In genomic region chr4:10554694-10555093, GRCh38 we compare ENCODE assay signal across 8 cellular contexts.
DNase-seq lines count a peak whose midpoint lies in the region; ATAC-seq, FAIRE-seq and TF ChIP-seq lines count a peak whose summit lies in the region.

No MANE protein-coding gene starts in this region.

- H3K23ac ChIP-seq in H1 (ENCODE audit: insufficient read length): no peak overlapping the region
- H3K23ac ChIP-seq in mesenchymal stem cell (ENCODE audit: low read length in 2 of 2): no peak overlapping the region

- peak; percentile 72 for ATAC-seq in GM18508 (IDR thresholded peaks at IDR 0.05; ENCODE audit: insufficient read depth, unreplicated experiment)
- peak; percentile 92 for ATAC-seq in HG03097 (IDR thresholded peaks at IDR 0.05; ENCODE audit: low FRiP score, unreplicated experiment)

- H3K4me1 ChIP-seq in H1 (replicated peaks in 1 of 4; ENCODE audit: control insufficient read depth in 3 of 4, insufficient read depth in 4 of 4, low read length in 3 of 4): no peaks in the 10 kb centered on the region
- no peaks in the 10 kb centered on the region for H3K4me1 ChIP-seq in mesenchymal stem cell (ENCODE audit: control insufficient read depth, insufficient read depth, low read depth, low read length)

- H2BK20ac ChIP-seq in H1 (ENCODE audit: low read length): no peak overlapping the region

- H3K18ac ChIP-seq in H1 (ENCODE audit: extremely low read depth, low read length): no peak overlapping the region
- no peak overlapping the region for H3K18ac ChIP-seq in mesenchymal stem cell (ENCODE audit: low read depth in 1 of 2, low read length in 2 of 2)

- H3K36me3 ChIP-seq in H1 (ENCODE audit: control insufficient read depth in 2 of 4, insufficient read depth in 4 of 4, low read length in 3 of 4) (no peaks in the 10 kb centered on the region), mesenchymal stem cell (ENCODE audit: control insufficient read depth in 1 of 2, insufficient read depth in 2 of 2, low read depth in 1 of 2, low read length in 2 of 2) (no peaks in the 10 kb centered on the region)

- FAIRE-seq in H1 (lab: Jason Lieb, UNC): peak; percentile 87

- H4K8ac ChIP-seq in H1 (ENCODE audit: extremely low read depth, insufficient read depth, low read length): no peak overlapping the region
- no peak overlapping the region for H4K8ac ChIP-seq in mesenchymal stem cell (ENCODE audit: low read length)

- CTCF ChIA-PET in H1 (lab: Charles Lee; ENCODE audit: partially characterized antibody): interaction anchor here (0.6 to 7.6 kb wide), 13 partner anchors 9 to 1121 kb away, joined by 3 to 57 read pairs (median 4); no protein-coding TSS in a partner anchor

- H3K23me2 ChIP-seq in H1 (ENCODE audit: low read depth, low read length): no peaks in the 10 kb centered on the region

- H4K91ac ChIP-seq in H1 (replicated peaks; ENCODE audit: insufficient read length, low read length) (no peak overlapping the region), mesenchymal stem cell (ENCODE audit: low read length) (no peak overlapping the region)

- H3K27me3 ChIP-seq in H1 (replicated peaks in 1 of 4; ENCODE audit: control insufficient read depth in 3 of 4, extremely low read depth in 1 of 4, insufficient read depth in 3 of 4, low read length in 3 of 4) (no peaks in the 10 kb centered on the region), mesenchymal stem cell (ENCODE audit: control insufficient read depth in 1 of 2, insufficient read depth in 1 of 2, low read length in 2 of 2) (peaks cover 4 to 13% of the 10 kb centered on the region in 2 experiments)

- no peak for TF ChIP-seq EP300 in H1 (IDR thresholded peaks at IDR 0.05; ENCODE audit: borderline replicate concordance in 1 of 2, low read depth in 2 of 2, low read length in 2 of 2)

- 41% methylated on average over 6 of the region's 6 CpGs; no CpG with 5 or more reads in 1 of the 2 experiments for WGBS in H1 (ENCODE audit: extremely low coverage in 1 of 2, insufficient coverage in 1 of 2, insufficient read length in 1 of 2, insufficient replicate concordance in 2 of 2, low coverage in 1 of 2, low lambda C conversion rate in 2 of 2, missing lambda C conversion rate in 1 of 2), 2 experiments
- WGBS in mesenchymal stem cell: 83% methylated on average over 1 of the region's 6 CpGs

- peak; percentile 45 for DNase-seq in AG08396 (ENCODE audit: low spot score)
- peak; percentile 73 for DNase-seq in NCI-H2196 (lab: John Stamatoyannopoulos, UW; ENCODE audit: unreplicated experiment)
- DNase-seq in activated CD4-positive, CD25-positive, alpha-beta regulatory T cell treated with anti-CD3 and anti-CD28 coated beads, Interleukin-2, amount 50 U/mL, for 72 hours: peak; percentile 46
- peak in 1 of 2 experiments; percentile 77 for DNase-seq in H1 (ENCODE audit: low read depth in 1 of 2, low spot score in 2 of 2)
- peak; percentile 71 for DNase-seq in mesenchymal stem cell
- DNase-seq in superior temporal gyrus (ENCODE audit: extremely low spot score): peak; percentile 91

- H4K20me1 ChIP-seq in H1 (replicated peaks in 1 of 2; ENCODE audit: control insufficient read depth in 1 of 2, insufficient read depth in 2 of 2, low read length in 2 of 2): no peaks in the 10 kb centered on the region

- H2BK12ac ChIP-seq in H1 (ENCODE audit: low read depth, low read length): no peak overlapping the region
- no peak overlapping the region for H2BK12ac ChIP-seq in mesenchymal stem cell (ENCODE audit: low read length in 2 of 2)

- POLR2A ChIA-PET in H1 (lab: Charles Lee; ENCODE audit: partially characterized antibody): no interaction called here

- H3K4me2 ChIP-seq in H1 (ENCODE audit: insufficient read depth in 1 of 2, low read depth in 2 of 2, low read length in 2 of 2) (no peak overlapping the region), mesenchymal stem cell (ENCODE audit: low read length, poor library complexity, severe bottlenecking) (peak overlapping the region; percentile 28)

- peak; percentile 85 to 86 for TF ChIP-seq RAD21 in H1 (IDR thresholded peaks at IDR 0.05 in 1 of 2, conservative IDR thresholded peaks at IDR 0.05 in 1 of 2; ENCODE audit: low read depth in 2 of 2, low read length in 2 of 2)

- H3K56ac ChIP-seq in H1 (replicated peaks; ENCODE audit: insufficient read length, low read depth, low read length): no peak overlapping the region

- peak in 2 of 3 experiments; percentile 59 to 75; a peak in 3 of 4 replicates for TF ChIP-seq CTCF in H1 (IDR thresholded peaks at IDR 0.05; ENCODE audit: control extremely low read depth in 1 of 3, insufficient read depth in 1 of 3, low read depth in 1 of 3, low read length in 3 of 3)

- H3K14ac ChIP-seq in H1 (ENCODE audit: insufficient read length) (no peak overlapping the region), mesenchymal stem cell (ENCODE audit: low read length in 2 of 2) (no peak overlapping the region)

- H3K79me1 ChIP-seq in H1 (ENCODE audit: low read depth, low read length) (no peaks in the 10 kb centered on the region), mesenchymal stem cell (replicated peaks; ENCODE audit: low read length, poor library complexity, severe bottlenecking) (no peaks in the 10 kb centered on the region)

- H2AK5ac ChIP-seq in H1 (ENCODE audit: low read depth, low read length) (no peak overlapping the region), mesenchymal stem cell (ENCODE audit: low read length, severe bottlenecking) (no peak overlapping the region)

- no peak overlapping the region for H4K5ac ChIP-seq in H1 (ENCODE audit: insufficient read length, low read depth, low read length)

- TF ChIP-seq POLR2A in H1 (IDR thresholded peaks at IDR 0.05; ENCODE audit: control extremely low read depth in 1 of 2, low read depth in 2 of 2, low read length in 2 of 2): no peak

- H3K9ac ChIP-seq in H1 (replicated peaks in 1 of 4; ENCODE audit: extremely low read depth in 1 of 4, low read depth in 3 of 4, low read length in 3 of 4) (no peak overlapping the region), mesenchymal stem cell (ENCODE audit: low read length) (peak overlapping the region; percentile 16)

- H3K27ac ChIP-seq in H1 (ENCODE audit: low read depth, low read length) (no peak overlapping the region), mesenchymal stem cell (ENCODE audit: low read length, poor library complexity, severe bottlenecking) (no peak overlapping the region)

- H2BK15ac ChIP-seq in H1 (ENCODE audit: low read length) (no peak overlapping the region), mesenchymal stem cell (ENCODE audit: low read depth, poor library complexity, severe bottlenecking) (no peak overlapping the region)

- H2AFZ ChIP-seq in H1 (ENCODE audit: low read length) (no peak overlapping the region), mesenchymal stem cell (ENCODE audit: low read depth, low read length) (no peak overlapping the region)

- H3K4me3 ChIP-seq in H1 (ENCODE audit: extremely low read depth in 1 of 4, insufficient read depth in 2 of 4, low read depth in 3 of 4, low read length in 4 of 4) (no peak overlapping the region), mesenchymal stem cell (ENCODE audit: insufficient read depth in 1 of 2, low read depth in 1 of 2, low read length in 2 of 2) (no peak overlapping the region)

- no peaks in the 10 kb centered on the region for H3K9me3 ChIP-seq in H1 (ENCODE audit: insufficient read depth in 2 of 2, low read depth in 1 of 2, low read length in 1 of 2)
- no peaks in the 10 kb centered on the region for H3K9me3 ChIP-seq in mesenchymal stem cell (ENCODE audit: control insufficient read depth, low read length)

- H2BK5ac ChIP-seq in H1 (ENCODE audit: low read depth, low read length) (no peak overlapping the region), mesenchymal stem cell (ENCODE audit: low read depth, low read length, poor library complexity, severe bottlenecking) (no peak overlapping the region)

- H2BK120ac ChIP-seq in H1 (replicated peaks; ENCODE audit: low read depth, low read length) (no peak overlapping the region), mesenchymal stem cell (ENCODE audit: low read depth, low read length) (no peak overlapping the region)

- H3K4ac ChIP-seq in H1 (replicated peaks; ENCODE audit: insufficient read length, low read depth, low read length): no peak overlapping the region
- no peak overlapping the region for H3K4ac ChIP-seq in mesenchymal stem cell (ENCODE audit: low read depth in 1 of 2, low read length in 2 of 2)

- no peaks in the 10 kb centered on the region for H3K79me2 ChIP-seq in H1 (ENCODE audit: control insufficient read depth in 1 of 2, insufficient read depth in 2 of 2, low read length in 2 of 2)

TF ChIP-seq in H1, 55 proteins besides CTCF, POLR2A, EP300 and RAD21:
- TF ChIP-seq CEBPB (IDR thresholded peaks at IDR 0.05; ENCODE audit: low read depth, low read length): peak; percentile 54
- TF ChIP-seq RBBP5 (IDR thresholded peaks at IDR 0.05; ENCODE audit: borderline replicate concordance, low read depth, low read length): no peak
